Comparison of ENCODE assay signal across 26 cellular contexts in the genomic region with DNA sequence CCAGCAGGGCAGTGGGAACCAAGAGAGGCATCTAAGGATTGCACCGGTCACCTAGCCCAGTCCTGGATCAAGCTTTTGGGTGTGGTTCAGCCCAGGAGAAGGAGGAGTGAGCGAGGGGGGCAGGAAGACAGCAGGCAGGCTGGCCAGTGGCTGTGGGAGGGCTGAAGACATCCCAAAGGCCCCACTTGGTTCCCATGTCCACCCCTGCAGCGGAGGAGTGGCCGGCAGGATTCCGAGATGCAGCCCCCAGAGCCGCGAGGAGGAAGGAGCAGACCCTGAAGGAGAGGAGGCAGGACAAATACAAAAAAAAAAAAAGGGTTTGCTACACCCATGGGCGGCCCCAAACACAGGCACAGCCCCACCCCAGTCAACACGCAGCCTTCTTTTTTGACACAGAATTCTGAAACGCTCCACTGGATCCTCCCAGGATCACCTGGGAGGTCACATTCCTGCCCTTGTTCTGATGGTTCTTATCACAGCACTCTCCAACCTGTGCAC. TPM values are rescaled to one million over a fixed set of nuclear protein-coding genes. Genes with fewer than 3 reads are reported as not detected.
"Had no signal": no experiment of that assay in that cellular context is flagged by ENCODE, and none has a peak within 500 bp of the region (broad histone marks: within the 10 kb centered on the region; RNA-seq: fewer than 3 reads in every experiment).

No MANE protein-coding gene starts in this region.

- H3K36me3 ChIP-seq: ascending aorta, brain microvascular endothelial cell, heart right ventricle, lower lobe of right lung, prostate gland, tibial nerve had no signal

- H3K27me3 ChIP-seq: ascending aorta, brain microvascular endothelial cell, heart right ventricle, tibial nerve had no signal

- H3K4me3 ChIP-seq: ascending aorta, heart right ventricle, lower lobe of right lung, prostate gland, tibial nerve had no signal

- H3K4me3 Mint-ChIP-seq: activated CD8-positive, alpha-beta T cell treated with anti-CD3 and anti-CD28 coated beads, Interleukin-2, amount 10 ng/mL, durations not matched to agents 7 days and 5 days; activated T-helper 17 cell treated with anti-CD3 and anti-CD28 coated beads, Interleukin-2, amount 50 U/mL, for 72 hours; naive B cell; neural crest cell had no signal

- H3K4me1 Mint-ChIP-seq: activated T-helper 17 cell treated with anti-CD3 and anti-CD28 coated beads, Interleukin-2, amount 50 U/mL, for 72 hours; neural crest cell had no signal

- DNase-seq: activated CD4-positive, alpha-beta T cell treated with anti-CD3 and anti-CD28 coated beads for 1 hour; activated CD4-positive, alpha-beta T cell treated with anti-CD3 and anti-CD28 coated beads, Interleukin-2, amount 50 U/mL, for 1 hour; activated CD8-positive, alpha-beta T cell treated with anti-CD3 and anti-CD28 coated beads, Interleukin-2, amount 10 ng/mL, durations not matched to agents 7 days and 5 days; brain microvascular endothelial cell; central memory CD4-positive, alpha-beta T cell; effector memory CD4-positive, alpha-beta T cell; heart right ventricle; lower lobe of right lung; naive B cell; stimulated activated CD4-positive, alpha-beta T cell treated with anti-CD3 and anti-CD28 coated beads, Interleukin-4, amount 100 ng/mL, for 24 hours; stimulated activated naive CD4-positive, alpha-beta T cell treated with Interleukin-2 at 50 U/mL for 16 hours; T-helper 1 cell; T-helper 9 cell had no signal

- H3K27me3 Mint-ChIP-seq: activated T-helper 17 cell treated with anti-CD3 and anti-CD28 coated beads, Interleukin-2, amount 50 U/mL, for 72 hours had no signal

- H3K27ac ChIP-seq: ascending aorta, brain microvascular endothelial cell, heart right ventricle, lower lobe of right lung, prostate gland, tibial nerve had no signal

- H3K36me3 Mint-ChIP-seq: activated naive CD4-positive, alpha-beta T cell treated with anti-CD3 and anti-CD28 coated beads, Interleukin-2, amount 50 U/mL, for 72 hours; naive B cell had no signal

- ATAC-seq: activated CD8-positive, alpha-beta T cell treated with anti-CD3 and anti-CD28 coated beads, Interleukin-2, amount 10 ng/mL, durations not matched to agents 7 days and 5 days; activated naive CD4-positive, alpha-beta T cell treated with anti-CD3 and anti-CD28 coated beads, Interleukin-2, amount 50 U/mL, for 72 hours; activated T-helper 17 cell treated with anti-CD3 and anti-CD28 coated beads, Interleukin-2, amount 50 U/mL, for 72 hours; lower lobe of right lung had no signal

- H3K9me3 ChIP-seq: ascending aorta, heart right ventricle, lower lobe of right lung, prostate gland, tibial nerve had no signal

- H3K9me3 Mint-ChIP-seq: activated naive CD4-positive, alpha-beta T cell treated with anti-CD3 and anti-CD28 coated beads, Interleukin-2, amount 50 U/mL, for 72 hours; activated T-helper 17 cell treated with anti-CD3 and anti-CD28 coated beads, Interleukin-2, amount 50 U/mL, for 72 hours; naive B cell; neural crest cell had no signal

- H3K27ac Mint-ChIP-seq: activated CD8-positive, alpha-beta T cell treated with anti-CD3 and anti-CD28 coated beads, Interleukin-2, amount 10 ng/mL, durations not matched to agents 7 days and 5 days; activated naive CD4-positive, alpha-beta T cell treated with anti-CD3 and anti-CD28 coated beads, Interleukin-2, amount 50 U/mL, for 72 hours; activated T-helper 17 cell treated with anti-CD3 and anti-CD28 coated beads, Interleukin-2, amount 50 U/mL, for 72 hours had no signal

- H3K4me1 ChIP-seq: ascending aorta, prostate gland had no signal

RNA-seq across cellular contexts. Expression of a gene that starts 1.1 kb away (rescaled TPM):
- total RNA-seq: activated CD8-positive, alpha-beta T cell treated with anti-CD3 and anti-CD28 coated beads, Interleukin-2, amount 10 ng/mL, durations not matched to agents 7 days and 5 days; activated naive CD4-positive, alpha-beta T cell treated with anti-CD3 and anti-CD28 coated beads, Interleukin-2, amount 50 U/mL, for 72 hours; activated T-helper 17 cell treated with anti-CD3 and anti-CD28 coated beads, Interleukin-2, amount 50 U/mL, for 72 hours; ascending aorta; dermis microvascular lymphatic vessel endothelial cell; endothelial cell of umbilical vein; fibroblast of villous mesenchyme; kidney epithelial cell; left lobe of liver; lower lobe of right lung; mucosa of gallbladder; neural crest cell; prostate gland; tibial nerve had no signal
- polyA plus RNA-seq: adipose tissue, endothelial cell of umbilical vein, heart right ventricle had no signal

RNA-seq across cellular contexts. Expression of a gene that starts 30.6 kb away (rescaled TPM):
- total RNA-seq: activated CD8-positive, alpha-beta T cell treated with anti-CD3 and anti-CD28 coated beads, Interleukin-2, amount 10 ng/mL, durations not matched to agents 7 days and 5 days; activated T-helper 17 cell treated with anti-CD3 and anti-CD28 coated beads, Interleukin-2, amount 50 U/mL, for 72 hours; fibroblast of villous mesenchyme; neural crest cell had no signal
